1 cellular context compared by ENCODE assay signal in the genomic region with DNA sequence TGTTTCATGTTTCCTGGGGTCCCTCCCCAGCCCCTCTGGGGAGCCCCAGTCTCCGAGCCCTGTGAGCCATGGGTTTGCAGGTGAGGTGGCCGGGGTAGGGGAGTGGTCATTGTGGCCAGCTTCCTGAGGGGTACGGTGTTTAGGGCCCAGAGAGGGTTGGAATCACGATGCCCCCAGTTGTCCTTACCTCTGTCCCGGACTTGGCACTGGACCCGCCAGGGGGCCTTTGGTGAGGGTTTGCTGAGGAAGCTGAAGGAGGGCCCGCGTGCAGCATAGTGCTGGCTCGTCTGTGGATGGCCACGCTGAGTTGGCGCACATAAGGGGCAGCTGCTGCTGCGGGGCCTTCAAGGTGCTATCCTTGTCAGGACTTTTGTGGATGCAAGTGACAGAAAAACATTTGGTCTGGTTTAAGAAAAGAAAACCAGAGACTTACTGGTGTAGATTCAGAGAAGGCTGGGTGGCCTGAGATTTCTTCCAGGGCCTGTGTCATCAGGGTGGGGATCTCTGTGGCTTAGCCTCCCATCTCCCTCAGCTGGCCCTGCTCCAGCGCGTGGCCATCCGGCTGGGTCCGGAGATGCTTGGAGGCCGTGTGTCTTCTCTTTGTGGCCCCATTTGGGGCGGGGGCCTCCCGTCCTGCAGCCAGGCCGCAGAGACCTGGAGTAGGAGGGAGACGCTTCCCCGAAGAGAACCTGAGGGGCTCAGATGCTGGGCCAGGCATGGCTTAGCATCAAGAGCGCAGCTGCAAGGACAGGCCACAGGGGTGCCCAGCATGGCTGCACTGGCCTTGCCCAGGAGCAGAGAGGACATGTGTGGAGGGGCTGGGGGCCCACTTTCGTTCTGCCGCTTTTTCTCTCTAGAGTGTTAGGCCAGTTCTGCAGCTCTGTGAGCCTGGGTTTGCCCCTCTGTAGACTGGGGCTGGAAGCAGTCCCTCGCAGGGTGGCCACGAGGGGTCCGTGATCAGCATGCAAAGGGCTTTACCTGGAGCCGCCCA.
TF ChIP-seq lines count a peak whose summit lies in the region.

No MANE protein-coding gene starts in this region.

TF ChIP-seq in GM12878, 131 proteins besides CTCF, POLR2A, EP300 and RAD21:
- TF ChIP-seq SRF (IDR thresholded peaks at IDR 0.05; ENCODE audit: low read depth in 2 of 2, low read length in 2 of 2) (no peak), SIN3A (IDR thresholded peaks at IDR 0.05; ENCODE audit: low read depth, low read length) (no peak), NFIC (IDR thresholded peaks at IDR 0.05; ENCODE audit: low read depth, low read length) (no peak), CHD1 (IDR thresholded peaks at IDR 0.05; ENCODE audit: low read depth, low read length) (no peak), RFX5 (IDR thresholded peaks at IDR 0.05; ENCODE audit: low read depth, low read length) (no peak), NFXL1 (IDR thresholded peaks at IDR 0.05; ENCODE audit: borderline replicate concordance) (no peak), MTA2 (IDR thresholded peaks at IDR 0.05; ENCODE audit: low read depth) (no peak), DPF2 (IDR thresholded peaks at IDR 0.05) (no peak)
